In the genomic region with DNA sequence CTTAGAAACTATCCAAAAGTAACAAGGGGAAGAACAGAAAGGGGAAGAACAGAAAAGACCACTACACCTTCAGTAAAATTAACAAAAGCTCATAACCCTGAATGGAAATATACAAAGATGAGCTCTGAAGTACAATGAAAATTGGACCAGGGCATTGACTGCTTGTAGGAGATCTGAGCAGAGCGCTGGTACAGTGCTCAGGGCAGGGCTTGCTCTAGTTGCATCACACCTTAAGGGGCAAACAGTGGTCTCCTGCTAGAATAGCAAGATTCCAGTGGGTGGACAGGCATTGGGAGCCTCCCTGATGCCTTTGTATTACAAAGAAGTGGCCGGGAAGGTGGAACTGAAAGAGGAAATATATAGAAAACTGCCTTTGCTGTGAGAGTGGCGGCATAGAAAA, we compare ENCODE assay signal across 20 cellular contexts.
DNase-seq lines count a peak whose midpoint lies in the region; ATAC-seq, FAIRE-seq and TF ChIP-seq lines count a peak whose summit lies in the region.
"Had no signal": no experiment of that assay in that cellular context is flagged by ENCODE, and none has a peak within 500 bp of the region (broad histone marks: within the 10 kb centered on the region; RNA-seq: fewer than 3 reads in every experiment).

No MANE protein-coding gene starts in this region.

- H3K27me3 ChIP-seq in GM23338 (ENCODE audit: insufficient read depth) (no peaks in the 10 kb centered on the region), OCI-LY3 (ENCODE audit: low read depth, low read length) (no peaks in the 10 kb centered on the region), K562 (ENCODE audit: control insufficient read depth in 2 of 2, insufficient read depth in 2 of 2, low read length in 2 of 2) (no peaks in the 10 kb centered on the region)

- in situ Hi-C loops in K562 (cut with MboI) = no loop called here

- H3K4me2 ChIP-seq in GM23338 (no peak overlapping the region), OCI-LY3 (ENCODE audit: low read length) (peak overlapping the region; percentile 10; the same call in 1 of the 2 replicates), K562 (ENCODE audit: insufficient read depth, low read length) (no peak overlapping the region)

- H3K4me3 ChIP-seq in GM23338 = no peak overlapping the region
- H3K4me3 ChIP-seq in OCI-LY3 (ENCODE audit: low read length) = no peak overlapping the region
- no peak overlapping the region for H3K4me3 ChIP-seq in K562
- H3K4me3 ChIP-seq: GM23248 had no signal

- H3K9me2 ChIP-seq in GM23338 (ENCODE audit: insufficient read depth) = no peaks in the 10 kb centered on the region

- H3K27ac ChIP-seq in GM23338 (ENCODE audit: low read depth) (no peak overlapping the region), OCI-LY3 (ENCODE audit: low read length) (no peak overlapping the region), K562 (ENCODE audit: extremely low read depth, low read depth, low read length) (no peak overlapping the region)
- H3K27ac ChIP-seq: GM23248 had no signal

- no peaks in the 10 kb centered on the region for H3F3A ChIP-seq in GM23338 (replicated peaks; ENCODE audit: low read depth)

- WGBS in K562 (ENCODE audit: insufficient coverage, low coverage, missing lambda C conversion rate) = 0% methylated on average over 3 of the region's 3 CpGs

- FAIRE-seq in K562 (lab: Jason Lieb, UNC) = no peak
- FAIRE-seq: G401.6, GM18507 had no signal

- no peak for ATAC-seq in GM23338
- ATAC-seq in K562 = peak; percentile 70
- no peak for ATAC-seq in GM21576 (IDR thresholded peaks at IDR 0.05; ENCODE audit: unreplicated experiment)
- ATAC-seq: HCT116 had no signal

- H3K4me1 Mint-ChIP-seq in GM23338 = no peaks in the 10 kb centered on the region
- H3K4me1 Mint-ChIP-seq: CD4-positive, alpha-beta memory T cell had no signal

- H3K79me2 ChIP-seq in GM23338 (replicated peaks; ENCODE audit: insufficient read depth) (no peaks in the 10 kb centered on the region), OCI-LY3 (ENCODE audit: low read length) (no peaks in the 10 kb centered on the region), K562 (ENCODE audit: control insufficient read depth, insufficient read depth, low read length) (no peaks in the 10 kb centered on the region)

- TF ChIP-seq CTCF in GM23338 (conservative IDR thresholded peaks at IDR 0.05; ENCODE audit: low read depth in 2 of 2) (no peak), OCI-LY3 (IDR thresholded peaks at IDR 0.05; ENCODE audit: low read depth, low read length) (no peak), K562 (IDR thresholded peaks at IDR 0.05 in 2 of 3, conservative IDR thresholded peaks at IDR 0.05 in 1 of 3; ENCODE audit: insufficient read depth in 2 of 3, low read depth in 1 of 3, low read length in 3 of 3) (no peak)

- DNase-seq in NOMO-1 treated with DMSO at 0.1 percent for 48 hours (lab: John Stamatoyannopoulos, UW; ENCODE audit: unreplicated experiment) = peak; percentile 20
- DNase-seq in NOMO-1 treated with dmso at 0.1 percent for 144 hours (lab: John Stamatoyannopoulos, UW; ENCODE audit: unreplicated experiment) = no peak
- no peak for DNase-seq in GM23338 (ENCODE audit: low spot score)
- DNase-seq in K562 (ENCODE audit: extremely low read depth in 1 of 4, low spot score in 3 of 4) = no peak
- no peak for DNase-seq in kidney tubule cell (ENCODE audit: low spot score)
- DNase-seq in NCI-H774 (lab: John Stamatoyannopoulos, UW) = no peak
- DNase-seq: 8988T; C1 segment of cervical spinal cord; Calu3; CD4-positive, alpha-beta memory T cell; COR-L47; DMS153; DND-41; GM23248; H9 had no signal

- no peak for TF ChIP-seq EP300 in K562 (IDR thresholded peaks at IDR 0.05; ENCODE audit: low read length)

- CTCF ChIA-PET in K562 (lab: Yijun Ruan, JAX; ENCODE audit: low intra/inter-chr PET ratio) = no interaction called here

- TF ChIP-seq POLR2A in K562 (conservative IDR thresholded peaks at IDR 0.05) = no peak

- TF ChIP-seq RAD21 in K562 (CRISPR knock-in tag; conservative IDR thresholded peaks at IDR 0.05 in 1 of 2, IDR thresholded peaks at IDR 0.05 in 1 of 2) = no peak

- H3K4me1 ChIP-seq in GM23338 (ENCODE audit: insufficient read depth) (no peaks in the 10 kb centered on the region), OCI-LY3 (ENCODE audit: low read length) (peaks cover 7% of the 10 kb centered on the region), K562 (replicated peaks in 1 of 2; ENCODE audit: control insufficient read depth in 2 of 2, insufficient read depth in 2 of 2, low read length in 2 of 2) (no peaks in the 10 kb centered on the region; a peak in 1 of 5 replicates)

- POLR2A ChIA-PET in K562 (lab: Yijun Ruan, JAX) = no interaction called here

- H3K36me3 ChIP-seq in GM23338 (ENCODE audit: insufficient read depth) = no peaks in the 10 kb centered on the region
- no peaks in the 10 kb centered on the region for H3K36me3 ChIP-seq in OCI-LY3 (replicated peaks; ENCODE audit: low read depth, low read length)
- H3K36me3 ChIP-seq in K562 (ENCODE audit: control insufficient read depth, insufficient read depth, low read length) = no peaks in the 10 kb centered on the region

- no peaks in the 10 kb centered on the region for H4K20me1 ChIP-seq in GM23338 (replicated peaks; ENCODE audit: insufficient read depth)
- H4K20me1 ChIP-seq in OCI-LY3 (ENCODE audit: insufficient read depth, low read length) = no peaks in the 10 kb centered on the region
- H4K20me1 ChIP-seq in K562 (replicated peaks; ENCODE audit: control insufficient read depth, insufficient read depth, low read length) = no peaks in the 10 kb centered on the region

- intact Hi-C loops in K562 (cut with micrococcal nuclease) = no loop called here

- no peaks in the 10 kb centered on the region for H3K36me3 Mint-ChIP-seq in GM23338 (ENCODE audit: low read depth)
- H3K36me3 Mint-ChIP-seq: CD4-positive, alpha-beta memory T cell had no signal

- H3K27ac Mint-ChIP-seq in GM23338 = no peak overlapping the region
- H3K27ac Mint-ChIP-seq: CD4-positive, alpha-beta memory T cell had no signal

- no peaks in the 10 kb centered on the region for H3K9me3 ChIP-seq in OCI-LY3 (ENCODE audit: insufficient read depth, low read length)
- H3K9me3 ChIP-seq in K562 (replicated peaks; ENCODE audit: control insufficient read depth, insufficient read depth, low read depth, low read length) = no peaks in the 10 kb centered on the region

- H3K9ac ChIP-seq in OCI-LY3 (ENCODE audit: low read length) = no peak overlapping the region
- no peak overlapping the region for H3K9ac ChIP-seq in K562 (ENCODE audit: insufficient read depth in 1 of 2, low read depth in 2 of 2, low read length in 2 of 2)
- H3K9ac ChIP-seq: GM23248 had no signal

- H2AFZ ChIP-seq in GM23338 = peak overlapping the region; percentile 52
- no peak overlapping the region for H2AFZ ChIP-seq in OCI-LY3 (ENCODE audit: low read depth, low read length)
- H2AFZ ChIP-seq in K562 (ENCODE audit: low read depth, low read length) = peak overlapping the region; percentile 33; the same call in 1 of the 2 replicates
- H2AFZ ChIP-seq: GM23248 had no signal

- H3K9me1 ChIP-seq in K562 (ENCODE audit: control insufficient read depth, insufficient read depth, low read length) = no peaks in the 10 kb centered on the region

- no peak overlapping the region for H3K4me3 Mint-ChIP-seq in GM23338
- H3K4me3 Mint-ChIP-seq: CD4-positive, alpha-beta memory T cell; H9 had no signal

- H3K9me3 Mint-ChIP-seq in GM23338 = no peaks in the 10 kb centered on the region
- H3K9me3 Mint-ChIP-seq: CD4-positive, alpha-beta memory T cell; H9 had no signal

- H3K27me3 Mint-ChIP-seq in GM23338 (ENCODE audit: insufficient read depth, low read depth, poor library complexity) = peaks cover 6% of the 10 kb centered on the region

- no TSS peak for BruUV-seq in K562 (replicated peaks; lab: Mats Ljungman, UMichigan)

TF ChIP-seq in GM23338, 12 proteins besides CTCF, POLR2A, EP300 and RAD21:
- TF ChIP-seq NANOG (IDR thresholded peaks at IDR 0.05; ENCODE audit: borderline replicate concordance) (no peak), EZH2phosphoT487 (IDR thresholded peaks at IDR 0.05; ENCODE audit: unreplicated experiment) (no peak), POLR2AphosphoS5 (IDR thresholded peaks at IDR 0.05; ENCODE audit: low read depth) (no peak)
TF ChIP-seq in GM23338: peak in this region for 0.

TF ChIP-seq in K562, 482 proteins besides CTCF, POLR2A, EP300 and RAD21 (continues in another document):
- TF ChIP-seq SP2 (IDR thresholded peaks at IDR 0.05; ENCODE audit: extremely low read depth, low read depth, low read length, poor library complexity, severe bottlenecking) (no peak), RBFOX2 (IDR thresholded peaks at IDR 0.05; ENCODE audit: low read depth, low read length) (no peak), EWSR1 (IDR thresholded peaks at IDR 0.05; ENCODE audit: borderline replicate concordance, low read depth, partially characterized antibody) (no peak)
- TF ChIP-seq, protein P1, sequence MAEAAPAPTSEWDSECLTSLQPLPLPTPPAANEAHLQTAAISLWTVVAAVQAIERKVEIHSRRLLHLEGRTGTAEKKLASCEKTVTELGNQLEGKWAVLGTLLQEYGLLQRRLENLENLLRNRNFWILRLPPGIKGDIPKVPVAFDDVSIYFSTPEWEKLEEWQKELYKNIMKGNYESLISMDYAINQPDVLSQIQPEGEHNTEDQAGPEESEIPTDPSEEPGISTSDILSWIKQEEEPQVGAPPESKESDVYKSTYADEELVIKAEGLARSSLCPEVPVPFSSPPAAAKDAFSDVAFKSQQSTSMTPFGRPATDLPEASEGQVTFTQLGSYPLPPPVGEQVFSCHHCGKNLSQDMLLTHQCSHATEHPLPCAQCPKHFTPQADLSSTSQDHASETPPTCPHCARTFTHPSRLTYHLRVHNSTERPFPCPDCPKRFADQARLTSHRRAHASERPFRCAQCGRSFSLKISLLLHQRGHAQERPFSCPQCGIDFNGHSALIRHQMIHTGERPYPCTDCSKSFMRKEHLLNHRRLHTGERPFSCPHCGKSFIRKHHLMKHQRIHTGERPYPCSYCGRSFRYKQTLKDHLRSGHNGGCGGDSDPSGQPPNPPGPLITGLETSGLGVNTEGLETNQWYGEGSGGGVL (CRISPR knock-in tag; IDR thresholded peaks at IDR 0.05) = no peak
